Comparison of ENCODE assay signal across 20 cellular contexts in the genomic region with DNA sequence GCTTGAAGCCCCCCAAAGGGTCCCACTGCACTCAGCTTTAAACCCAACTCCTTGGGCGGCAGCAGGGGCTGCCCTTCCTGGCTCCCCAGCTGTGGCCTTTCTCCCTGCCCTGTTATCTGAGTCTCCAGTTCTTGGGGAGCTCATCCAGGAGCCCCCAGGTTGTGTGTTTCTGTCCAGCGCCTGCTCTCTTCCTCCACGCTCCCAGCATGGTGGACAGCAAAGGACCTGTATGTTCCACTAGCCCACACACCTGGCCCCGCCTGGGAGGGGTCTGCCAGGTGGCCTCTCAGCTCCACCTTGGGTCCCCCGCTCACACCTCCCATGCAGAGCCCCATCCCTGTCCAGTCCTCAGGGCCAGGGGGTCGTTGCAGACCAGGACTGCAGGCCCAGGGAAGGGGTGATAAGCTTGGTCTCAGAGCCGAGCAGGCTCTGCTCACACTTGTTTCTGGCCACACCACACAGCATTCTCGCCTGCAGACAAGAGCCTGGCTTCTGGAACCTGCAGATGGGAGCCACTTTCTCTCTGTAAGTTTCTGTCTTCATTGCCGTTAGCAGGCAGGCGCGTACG.
DNase-seq lines count a peak whose midpoint lies in the region; TF ChIP-seq lines count a peak whose summit lies in the region.
"Had no signal": no experiment of that assay in that cellular context is flagged by ENCODE, and none has a peak within 500 bp of the region (broad histone marks: within the 10 kb centered on the region; RNA-seq: fewer than 3 reads in every experiment).

No MANE protein-coding gene starts in this region.

- H3K36me3 ChIP-seq in H7 (replicated peaks; ENCODE audit: control insufficient read depth, insufficient read depth, low read length) (peaks cover 2% of the 10 kb centered on the region), ascending aorta (peaks cover 54 to 55% of the 10 kb centered on the region in 2 donors), left ventricle myocardium inferior (peaks cover 65% of the 10 kb centered on the region)
- H3K36me3 ChIP-seq: WERI-Rb-1 had no signal

- no peaks in the 10 kb centered on the region for H3K27me3 Mint-ChIP-seq in mesothelial cell of epicardium (ENCODE audit: low read depth)

- no peaks in the 10 kb centered on the region for H3K9me3 Mint-ChIP-seq in mesothelial cell of epicardium
- H3K9me3 Mint-ChIP-seq: CD8-positive, alpha-beta memory T cell; HFFc6 had no signal

- H3K36me3 Mint-ChIP-seq in mesothelial cell of epicardium = peaks cover 11% of the 10 kb centered on the region

- intact Hi-C loops in ascending aorta (cut with DNase I) = loop anchor here (10.0 kb wide), 1 partner anchor 277 kb away; a partner anchor contains a TSS
- intact Hi-C loops in left ventricle myocardium inferior (cut with micrococcal nuclease) = loop anchor here (5.0 kb wide), 1 partner anchor 105 kb away; a partner anchor contains a TSS

- H3K4me3 Mint-ChIP-seq in mesothelial cell of epicardium = no peak overlapping the region
- H3K4me3 Mint-ChIP-seq: CD8-positive, alpha-beta memory T cell; HFFc6 had no signal

- TF ChIP-seq CTCF in ascending aorta (IDR thresholded peaks at IDR 0.05) (no peak), left ventricle myocardium inferior (IDR thresholded peaks at IDR 0.05; ENCODE audit: borderline replicate concordance) (no peak), mesothelial cell of epicardium (IDR thresholded peaks at IDR 0.05; ENCODE audit: unreplicated experiment) (no peak)

- DNase-seq in H7 (peak; percentile 33), ascending aorta (ENCODE audit: low spot score in 2 of 2) (no peak), left ventricle myocardium inferior (no peak), retina (peak; percentile 40), SHP77 treated with DMSO at 0.1 percent for 48 hours (lab: John Stamatoyannopoulos, UW) (no peak), mesothelial cell of epicardium (ENCODE audit: low spot score in 2 of 2, unreplicated experiment in 2 of 2) (no peak), NOMO-1 (lab: John Stamatoyannopoulos, UW; ENCODE audit: unreplicated experiment in 2 of 2) (no peak), NCI-H1417 (lab: John Stamatoyannopoulos, UW) (no peak)
- DNase-seq: activated gamma-delta T cell; body of pancreas; CD8-positive, alpha-beta memory T cell; DMS153; esophagus squamous epithelium; HFFc6; IMR-90; NCI-H1048; NCI-H526 treated with DMSO at 0.1 percent for 48 hours; stimulated activated naive CD4-positive, alpha-beta T cell; WERI-Rb-1 had no signal

- H3K9me3 ChIP-seq in ascending aorta (no peaks in the 10 kb centered on the region), left ventricle myocardium inferior (replicated peaks) (no peaks in the 10 kb centered on the region)
- H3K9me3 ChIP-seq: body of pancreas, esophagus squamous epithelium had no signal

- H3K4me1 ChIP-seq in ascending aorta = peaks cover 2 to 21% of the 10 kb centered on the region in 2 donors
- H3K4me1 ChIP-seq in left ventricle myocardium inferior = peaks cover 92% of the 10 kb centered on the region
- H3K4me1 ChIP-seq: body of pancreas had no signal

- H3K27me3 ChIP-seq in H7 (ENCODE audit: control insufficient read depth, insufficient read depth, low read length) = no peaks in the 10 kb centered on the region
- H3K27me3 ChIP-seq in ascending aorta = no peaks in the 10 kb centered on the region
- no peaks in the 10 kb centered on the region for H3K27me3 ChIP-seq in left ventricle myocardium inferior (ENCODE audit: low read depth)
- H3K27me3 ChIP-seq: body of pancreas, esophagus squamous epithelium had no signal

- H3K4me3 ChIP-seq in H7 (ENCODE audit: insufficient read depth, low read depth, low read length) = no peak overlapping the region
- no peak overlapping the region for H3K4me3 ChIP-seq in ascending aorta
- H3K4me3 ChIP-seq in left ventricle myocardium inferior = no peak overlapping the region
- H3K4me3 ChIP-seq: body of pancreas, esophagus squamous epithelium, smooth muscle cell had no signal

- H3K27ac Mint-ChIP-seq in mesothelial cell of epicardium = no peak overlapping the region

- H3K4me1 Mint-ChIP-seq in mesothelial cell of epicardium = peaks cover 36% of the 10 kb centered on the region

- H3K27ac ChIP-seq in ascending aorta (peak overlapping the region; percentile 25 to 65), left ventricle myocardium inferior (replicated peaks) (peak overlapping the region; percentile 74)
- H3K27ac ChIP-seq: body of pancreas, esophagus squamous epithelium, WERI-Rb-1 had no signal

Comparison
In these comparisons a context has a peak if more than half of its experiments do, and no peak if none do; other contexts are left out.
1. DNase-seq: peak in H7 (single experiment) and retina (single experiment); none in ascending aorta (0 of 2), left ventricle myocardium inferior (single experiment), SHP77 treated with DMSO at 0.1 percent for 48 hours (single experiment), mesothelial cell of epicardium (0 of 2), NOMO-1 (0 of 2) and NCI-H1417 (0 of 3).